1 cellular context compared by ENCODE assay signal in the genomic region with DNA sequence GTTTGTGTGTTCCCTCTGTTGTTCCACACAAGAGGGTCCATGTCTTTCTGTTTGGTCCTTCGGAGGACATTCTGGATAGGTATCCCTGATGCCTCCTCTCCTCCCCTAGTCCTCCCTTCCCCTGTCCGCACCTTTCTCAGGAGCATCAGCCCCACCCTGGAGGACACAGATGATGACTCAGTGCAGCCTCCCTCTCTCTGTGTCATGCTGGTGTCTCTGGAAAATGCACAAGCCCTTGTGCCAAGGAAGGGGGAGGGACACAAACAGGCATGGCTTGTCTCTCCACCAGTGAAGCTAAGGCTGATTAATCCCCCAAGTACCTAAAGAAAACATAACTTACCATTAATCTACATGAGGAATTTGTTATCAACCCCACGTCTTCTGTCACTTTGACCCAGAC.
TF ChIP-seq lines count a peak whose summit lies in the region.

No MANE protein-coding gene starts in this region.

TF ChIP-seq in H1, 55 proteins besides CTCF, POLR2A, EP300 and RAD21:
- TF ChIP-seq SIX5 (IDR thresholded peaks at IDR 0.05; ENCODE audit: low read depth, low read length), result no peak
- TF ChIP-seq YY1 (IDR thresholded peaks at IDR 0.05; ENCODE audit: low read depth, low read length), result no peak
- TF ChIP-seq SIN3A (conservative IDR thresholded peaks at IDR 0.05 in 1 of 2, IDR thresholded peaks at IDR 0.05 in 1 of 2; ENCODE audit: low read depth in 1 of 2, low read length in 2 of 2), result no peak
- no peak for TF ChIP-seq EGR1 (IDR thresholded peaks at IDR 0.05; ENCODE audit: borderline replicate concordance, low read depth, low read length)
- TF ChIP-seq BACH1 (IDR thresholded peaks at IDR 0.05; ENCODE audit: low read length), result no peak
- TF ChIP-seq POLR2AphosphoS5 (IDR thresholded peaks at IDR 0.05; ENCODE audit: low read depth, low read length), result no peak
- no peak for TF ChIP-seq TAF7 (optimal IDR thresholded peaks at IDR 0.05; ENCODE audit: borderline replicate concordance, low read depth, low read length)
- no peak for TF ChIP-seq CBX5 (IDR thresholded peaks at IDR 0.05; ENCODE audit: low read depth, low read length)
- no peak for TF ChIP-seq FOSL1 (IDR thresholded peaks at IDR 0.05; ENCODE audit: insufficient read depth, low read depth, low read length)
- TF ChIP-seq JUN (IDR thresholded peaks at IDR 0.05; ENCODE audit: low read depth, low read length), result no peak
- TF ChIP-seq RFX5 (IDR thresholded peaks at IDR 0.05; ENCODE audit: borderline replicate concordance, low read depth, low read length), result no peak
- TF ChIP-seq, protein P1, sequence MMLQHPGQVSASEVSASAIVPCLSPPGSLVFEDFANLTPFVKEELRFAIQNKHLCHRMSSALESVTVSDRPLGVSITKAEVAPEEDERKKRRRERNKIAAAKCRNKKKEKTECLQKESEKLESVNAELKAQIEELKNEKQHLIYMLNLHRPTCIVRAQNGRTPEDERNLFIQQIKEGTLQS (IDR thresholded peaks at IDR 0.05; ENCODE audit: insufficient read depth, low read depth, low read length), result no peak
- TF ChIP-seq JUND (IDR thresholded peaks at IDR 0.05; ENCODE audit: low read length), result no peak
- TF ChIP-seq TAF1 (IDR thresholded peaks at IDR 0.05; ENCODE audit: low read depth, low read length), result no peak
- TF ChIP-seq TEAD4 (IDR thresholded peaks at IDR 0.05; ENCODE audit: low read depth, low read length), result no peak
- TF ChIP-seq HDAC2 (IDR thresholded peaks at IDR 0.05; ENCODE audit: borderline replicate concordance in 1 of 2, low read depth in 2 of 2, low read length in 2 of 2), result no peak
- no peak for TF ChIP-seq TCF12 (IDR thresholded peaks at IDR 0.05; ENCODE audit: low read depth, low read length)
- no peak for TF ChIP-seq USF2 (IDR thresholded peaks at IDR 0.05; ENCODE audit: low read length)
- TF ChIP-seq KDM5A (IDR thresholded peaks at IDR 0.05; ENCODE audit: low read length), result no peak
TF ChIP-seq in H1: peak in this region for 0.
